ENCODE assay signal across 1 cellular context in the genomic region with DNA sequence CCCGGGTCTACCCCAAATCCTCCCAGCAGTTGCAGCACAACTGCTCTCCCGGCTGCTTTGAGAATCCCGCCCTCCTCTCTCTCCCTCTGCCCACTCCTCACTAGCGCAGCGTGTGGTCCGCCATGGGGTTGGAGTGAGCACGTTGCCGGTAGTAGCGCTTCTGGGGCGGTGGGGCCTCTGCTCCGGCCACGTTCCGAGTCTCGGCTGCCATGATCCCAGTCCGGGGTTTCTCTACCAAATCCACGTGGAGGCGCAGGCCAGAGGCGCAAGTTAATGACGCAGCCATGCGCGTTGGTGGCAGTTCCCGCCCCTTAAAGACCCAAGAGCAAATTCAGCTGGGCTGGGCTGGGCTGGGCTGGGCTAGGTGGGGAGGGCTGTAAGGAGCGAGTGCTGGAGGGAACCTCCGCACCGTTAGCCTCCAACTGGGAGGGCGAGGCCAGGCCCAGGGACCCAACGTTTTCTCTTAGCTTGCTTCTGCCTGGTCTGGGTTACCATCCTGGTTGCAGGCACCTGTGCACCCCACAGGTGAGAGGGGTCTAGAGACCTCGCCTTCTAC.
TF ChIP-seq lines count a peak whose summit lies in the region.

Gene METTL1 (minus strand): TSS at position 233 of the 556 bp plus-strand sequence. CDS start 22 bp downstream, at position 211.

TF ChIP-seq in WTC11, 78 proteins besides CTCF, POLR2A, EP300 and RAD21 (continued from another document):
- TF ChIP-seq, protein P1, sequence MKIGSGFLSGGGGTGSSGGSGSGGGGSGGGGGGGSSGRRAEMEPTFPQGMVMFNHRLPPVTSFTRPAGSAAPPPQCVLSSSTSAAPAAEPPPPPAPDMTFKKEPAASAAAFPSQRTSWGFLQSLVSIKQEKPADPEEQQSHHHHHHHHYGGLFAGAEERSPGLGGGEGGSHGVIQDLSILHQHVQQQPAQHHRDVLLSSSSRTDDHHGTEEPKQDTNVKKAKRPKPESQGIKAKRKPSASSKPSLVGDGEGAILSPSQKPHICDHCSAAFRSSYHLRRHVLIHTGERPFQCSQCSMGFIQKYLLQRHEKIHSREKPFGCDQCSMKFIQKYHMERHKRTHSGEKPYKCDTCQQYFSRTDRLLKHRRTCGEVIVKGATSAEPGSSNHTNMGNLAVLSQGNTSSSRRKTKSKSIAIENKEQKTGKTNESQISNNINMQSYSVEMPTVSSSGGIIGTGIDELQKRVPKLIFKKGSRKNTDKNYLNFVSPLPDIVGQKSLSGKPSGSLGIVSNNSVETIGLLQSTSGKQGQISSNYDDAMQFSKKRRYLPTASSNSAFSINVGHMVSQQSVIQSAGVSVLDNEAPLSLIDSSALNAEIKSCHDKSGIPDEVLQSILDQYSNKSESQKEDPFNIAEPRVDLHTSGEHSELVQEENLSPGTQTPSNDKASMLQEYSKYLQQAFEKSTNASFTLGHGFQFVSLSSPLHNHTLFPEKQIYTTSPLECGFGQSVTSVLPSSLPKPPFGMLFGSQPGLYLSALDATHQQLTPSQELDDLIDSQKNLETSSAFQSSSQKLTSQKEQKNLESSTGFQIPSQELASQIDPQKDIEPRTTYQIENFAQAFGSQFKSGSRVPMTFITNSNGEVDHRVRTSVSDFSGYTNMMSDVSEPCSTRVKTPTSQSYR (CRISPR knock-in tag; IDR thresholded peaks at IDR 0.05): no peak
- TF ChIP-seq ZNF219 (CRISPR knock-in tag; IDR thresholded peaks at IDR 0.05; ENCODE audit: borderline replicate concordance) (no peak), CREB1 (CRISPR knock-in tag; IDR thresholded peaks at IDR 0.05) (peak; percentile 73; the same call in 1 of the 2 replicates), NR3C1 (CRISPR knock-in tag; conservative IDR thresholded peaks at IDR 0.05; ENCODE audit: low read depth) (no peak), ZNF317 (CRISPR knock-in tag; IDR thresholded peaks at IDR 0.05; ENCODE audit: borderline replicate concordance, low read depth) (no peak), ATF3 (CRISPR knock-in tag; conservative IDR thresholded peaks at IDR 0.05) (0 out of 2 replicates have a peak, but pooled peaks have one; percentile 17), ZNF232 (CRISPR knock-in tag; IDR thresholded peaks at IDR 0.05) (no peak), MYBL2 (CRISPR knock-in tag; IDR thresholded peaks at IDR 0.05) (peak; percentile 88; the same call in 1 of the 2 replicates), ZNF532 (CRISPR knock-in tag; IDR thresholded peaks at IDR 0.05; ENCODE audit: borderline replicate concordance) (no peak), MAX (CRISPR knock-in tag; IDR thresholded peaks at IDR 0.05) (peak; percentile 100), ZNF512 (CRISPR knock-in tag; IDR thresholded peaks at IDR 0.05; ENCODE audit: borderline replicate concordance) (0 out of 2 replicates have a peak, but pooled peaks have one; percentile 15), ELF4 (CRISPR knock-in tag; IDR thresholded peaks at IDR 0.05; ENCODE audit: low read depth) (no peak), RORB (CRISPR knock-in tag; IDR thresholded peaks at IDR 0.05) (no peak), NFYB (CRISPR knock-in tag; conservative IDR thresholded peaks at IDR 0.05; ENCODE audit: low read depth) (peak; percentile 26; the same call in 1 of the 2 replicates), CREM (CRISPR knock-in tag; IDR thresholded peaks at IDR 0.05) (peak; percentile 97), TP53 (CRISPR knock-in tag; IDR thresholded peaks at IDR 0.05) (peak; percentile 82), SOX15 (CRISPR knock-in tag; IDR thresholded peaks at IDR 0.05) (no peak), JUN (CRISPR knock-in tag; IDR thresholded peaks at IDR 0.05) (no peak), NFE2L1 (CRISPR knock-in tag; IDR thresholded peaks at IDR 0.05) (peak; percentile 16; the same call in 1 of the 2 replicates), AFF4 (CRISPR knock-in tag; IDR thresholded peaks at IDR 0.05; ENCODE audit: borderline replicate concordance) (peak; percentile 84; the same call in 1 of the 2 replicates), FOXJ3 (CRISPR knock-in tag; IDR thresholded peaks at IDR 0.05; ENCODE audit: borderline replicate concordance) (no peak), ZNF396 (CRISPR knock-in tag; IDR thresholded peaks at IDR 0.05; ENCODE audit: borderline replicate concordance) (no peak)
- TF ChIP-seq, protein P2, sequence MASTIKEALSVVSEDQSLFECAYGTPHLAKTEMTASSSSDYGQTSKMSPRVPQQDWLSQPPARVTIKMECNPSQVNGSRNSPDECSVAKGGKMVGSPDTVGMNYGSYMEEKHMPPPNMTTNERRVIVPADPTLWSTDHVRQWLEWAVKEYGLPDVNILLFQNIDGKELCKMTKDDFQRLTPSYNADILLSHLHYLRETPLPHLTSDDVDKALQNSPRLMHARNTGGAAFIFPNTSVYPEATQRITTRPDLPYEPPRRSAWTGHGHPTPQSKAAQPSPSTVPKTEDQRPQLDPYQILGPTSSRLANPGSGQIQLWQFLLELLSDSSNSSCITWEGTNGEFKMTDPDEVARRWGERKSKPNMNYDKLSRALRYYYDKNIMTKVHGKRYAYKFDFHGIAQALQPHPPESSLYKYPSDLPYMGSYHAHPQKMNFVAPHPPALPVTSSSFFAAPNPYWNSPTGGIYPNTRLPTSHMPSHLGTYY (CRISPR knock-in tag; IDR thresholded peaks at IDR 0.05): no peak
- TF ChIP-seq, protein P3, sequence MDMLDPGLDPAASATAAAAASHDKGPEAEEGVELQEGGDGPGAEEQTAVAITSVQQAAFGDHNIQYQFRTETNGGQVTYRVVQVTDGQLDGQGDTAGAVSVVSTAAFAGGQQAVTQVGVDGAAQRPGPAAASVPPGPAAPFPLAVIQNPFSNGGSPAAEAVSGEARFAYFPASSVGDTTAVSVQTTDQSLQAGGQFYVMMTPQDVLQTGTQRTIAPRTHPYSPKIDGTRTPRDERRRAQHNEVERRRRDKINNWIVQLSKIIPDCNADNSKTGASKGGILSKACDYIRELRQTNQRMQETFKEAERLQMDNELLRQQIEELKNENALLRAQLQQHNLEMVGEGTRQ (CRISPR knock-in tag; IDR thresholded peaks at IDR 0.05): peak; percentile 81
- TF ChIP-seq, protein P4, sequence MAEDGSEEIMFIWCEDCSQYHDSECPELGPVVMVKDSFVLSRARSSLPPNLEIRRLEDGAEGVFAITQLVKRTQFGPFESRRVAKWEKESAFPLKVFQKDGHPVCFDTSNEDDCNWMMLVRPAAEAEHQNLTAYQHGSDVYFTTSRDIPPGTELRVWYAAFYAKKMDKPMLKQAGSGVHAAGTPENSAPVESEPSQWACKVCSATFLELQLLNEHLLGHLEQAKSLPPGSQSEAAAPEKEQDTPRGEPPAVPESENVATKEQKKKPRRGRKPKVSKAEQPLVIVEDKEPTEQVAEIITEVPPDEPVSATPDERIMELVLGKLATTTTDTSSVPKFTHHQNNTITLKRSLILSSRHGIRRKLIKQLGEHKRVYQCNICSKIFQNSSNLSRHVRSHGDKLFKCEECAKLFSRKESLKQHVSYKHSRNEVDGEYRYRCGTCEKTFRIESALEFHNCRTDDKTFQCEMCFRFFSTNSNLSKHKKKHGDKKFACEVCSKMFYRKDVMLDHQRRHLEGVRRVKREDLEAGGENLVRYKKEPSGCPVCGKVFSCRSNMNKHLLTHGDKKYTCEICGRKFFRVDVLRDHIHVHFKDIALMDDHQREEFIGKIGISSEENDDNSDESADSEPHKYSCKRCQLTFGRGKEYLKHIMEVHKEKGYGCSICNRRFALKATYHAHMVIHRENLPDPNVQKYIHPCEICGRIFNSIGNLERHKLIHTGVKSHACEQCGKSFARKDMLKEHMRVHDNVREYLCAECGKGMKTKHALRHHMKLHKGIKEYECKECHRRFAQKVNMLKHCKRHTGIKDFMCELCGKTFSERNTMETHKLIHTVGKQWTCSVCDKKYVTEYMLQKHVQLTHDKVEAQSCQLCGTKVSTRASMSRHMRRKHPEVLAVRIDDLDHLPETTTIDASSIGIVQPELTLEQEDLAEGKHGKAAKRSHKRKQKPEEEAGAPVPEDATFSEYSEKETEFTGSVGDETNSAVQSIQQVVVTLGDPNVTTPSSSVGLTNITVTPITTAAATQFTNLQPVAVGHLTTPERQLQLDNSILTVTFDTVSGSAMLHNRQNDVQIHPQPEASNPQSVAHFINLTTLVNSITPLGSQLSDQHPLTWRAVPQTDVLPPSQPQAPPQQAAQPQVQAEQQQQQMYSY (CRISPR knock-in tag; IDR thresholded peaks at IDR 0.05): peak; percentile 94
- TF ChIP-seq, protein P5, sequence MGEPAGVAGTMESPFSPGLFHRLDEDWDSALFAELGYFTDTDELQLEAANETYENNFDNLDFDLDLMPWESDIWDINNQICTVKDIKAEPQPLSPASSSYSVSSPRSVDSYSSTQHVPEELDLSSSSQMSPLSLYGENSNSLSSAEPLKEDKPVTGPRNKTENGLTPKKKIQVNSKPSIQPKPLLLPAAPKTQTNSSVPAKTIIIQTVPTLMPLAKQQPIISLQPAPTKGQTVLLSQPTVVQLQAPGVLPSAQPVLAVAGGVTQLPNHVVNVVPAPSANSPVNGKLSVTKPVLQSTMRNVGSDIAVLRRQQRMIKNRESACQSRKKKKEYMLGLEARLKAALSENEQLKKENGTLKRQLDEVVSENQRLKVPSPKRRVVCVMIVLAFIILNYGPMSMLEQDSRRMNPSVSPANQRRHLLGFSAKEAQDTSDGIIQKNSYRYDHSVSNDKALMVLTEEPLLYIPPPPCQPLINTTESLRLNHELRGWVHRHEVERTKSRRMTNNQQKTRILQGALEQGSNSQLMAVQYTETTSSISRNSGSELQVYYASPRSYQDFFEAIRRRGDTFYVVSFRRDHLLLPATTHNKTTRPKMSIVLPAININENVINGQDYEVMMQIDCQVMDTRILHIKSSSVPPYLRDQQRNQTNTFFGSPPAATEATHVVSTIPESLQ (CRISPR knock-in tag; IDR thresholded peaks at IDR 0.05): no peak
- TF ChIP-seq, protein P6, sequence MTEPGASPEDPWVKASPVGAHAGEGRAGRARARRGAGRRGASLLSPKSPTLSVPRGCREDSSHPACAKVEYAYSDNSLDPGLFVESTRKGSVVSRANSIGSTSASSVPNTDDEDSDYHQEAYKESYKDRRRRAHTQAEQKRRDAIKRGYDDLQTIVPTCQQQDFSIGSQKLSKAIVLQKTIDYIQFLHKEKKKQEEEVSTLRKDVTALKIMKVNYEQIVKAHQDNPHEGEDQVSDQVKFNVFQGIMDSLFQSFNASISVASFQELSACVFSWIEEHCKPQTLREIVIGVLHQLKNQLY (CRISPR knock-in tag; IDR thresholded peaks at IDR 0.05): no peak
